ENCODE assay signal across 27 cellular contexts in genomic region chr1:81432654-81433109, GRCh38.
DNase-seq lines count a peak whose midpoint lies in the region; ATAC-seq and TF ChIP-seq lines count a peak whose summit lies in the region.
"Had no signal": no experiment of that assay in that cellular context is flagged by ENCODE, and none has a peak within 500 bp of the region (broad histone marks: within the 10 kb centered on the region; RNA-seq: fewer than 3 reads in every experiment).

No MANE protein-coding gene starts in this region.

- H3K9me3 Mint-ChIP-seq in nephron, result no peaks in the 10 kb centered on the region
- H3K9me3 Mint-ChIP-seq: brain, type B pancreatic cell had no signal

- no peaks in the 10 kb centered on the region for H3K27me3 Mint-ChIP-seq in nephron (ENCODE audit: low read depth)
- H3K27me3 Mint-ChIP-seq: brain, type B pancreatic cell had no signal

- ATAC-seq in Right ventricle myocardium inferior (peak; percentile 26), left cardiac atrium (no peak), upper lobe of right lung (peak; percentile 66), GM19397 (IDR thresholded peaks at IDR 0.05; ENCODE audit: unreplicated experiment) (no peak), GM19463 (IDR thresholded peaks at IDR 0.05; ENCODE audit: unreplicated experiment) (no peak)
- ATAC-seq: psoas muscle had no signal

- H3K36me3 Mint-ChIP-seq in nephron (ENCODE audit: low read depth), result no peaks in the 10 kb centered on the region
- H3K36me3 Mint-ChIP-seq: brain, CD14-positive monocyte, type B pancreatic cell had no signal

- intact Hi-C loops in Right ventricle myocardium inferior (cut with DNase I), result loop anchor here (5.0 kb wide), 1 partner anchor 65 kb away; no protein-coding TSS in a partner anchor
- intact Hi-C loops in left cardiac atrium (cut with DNase I), result no loop called here
- intact Hi-C loops in upper lobe of right lung (cut with DNase I), result no loop called here

- TF ChIP-seq CTCF in nephron (IDR thresholded peaks at IDR 0.05; ENCODE audit: unreplicated experiment in 3 of 3), result no peak
- no peak for TF ChIP-seq CTCF in upper lobe of right lung (IDR thresholded peaks at IDR 0.05)

- peaks cover 49% of the 10 kb centered on the region for H3K4me1 ChIP-seq in iPS-18a (ENCODE audit: control insufficient read depth, low read depth, low read length)
- no peaks in the 10 kb centered on the region for H3K4me1 ChIP-seq in upper lobe of right lung
- H3K4me1 ChIP-seq: psoas muscle had no signal

- no peaks in the 10 kb centered on the region for H3K36me3 ChIP-seq in iPS-18a (ENCODE audit: control insufficient read depth, low read depth, low read length)
- H3K36me3 ChIP-seq in upper lobe of right lung, result no peaks in the 10 kb centered on the region
- H3K36me3 ChIP-seq: MG63 had no signal

- H3K9me3 ChIP-seq in iPS-18a (ENCODE audit: control insufficient read depth, low read depth, low read length) (no peaks in the 10 kb centered on the region), upper lobe of right lung (no peaks in the 10 kb centered on the region)
- H3K9me3 ChIP-seq: MG63, psoas muscle had no signal

- DNase-seq in Right ventricle myocardium inferior (ENCODE audit: missing footprints) (peak; percentile 54), left cardiac atrium (no peak), upper lobe of right lung (no peak), MV-4-11 (lab: John Stamatoyannopoulos, UW) (no peak)
- DNase-seq: activated CD4-positive, alpha-beta T cell treated with anti-CD3 and anti-CD28 coated beads, Interleukin-2, amount 50 U/mL, for 4 hours; activated CD4-positive, CD25-positive, alpha-beta regulatory T cell; activated naive CD4-positive, alpha-beta T cell treated with Interleukin-2 at 50 U/mL for 16 hours; DMS79 treated with DMSO at 0.1 percent for 48 hours; erythroblast; GF-D8; glutamatergic neuron; HCEC 1CT; KG1; MG63; NCI-H1436 treated with DMSO at 0.1 percent for 48 hours; NCI-H446; psoas muscle; stimulated activated CD8-positive, alpha-beta memory T cell treated with anti-CD3 and anti-CD28 coated beads, Interleukin-4, amount 100 ng/mL, for 48 hours; T-helper 1 cell had no signal

- H3K4me3 Mint-ChIP-seq in nephron, result no peak overlapping the region
- H3K4me3 Mint-ChIP-seq: CD14-positive monocyte, type B pancreatic cell had no signal

- no peaks in the 10 kb centered on the region for H3K27me3 ChIP-seq in iPS-18a (ENCODE audit: control insufficient read depth, insufficient read depth, low read length)
- H3K27me3 ChIP-seq in upper lobe of right lung, result no peaks in the 10 kb centered on the region
- H3K27me3 ChIP-seq: MG63 had no signal

- H3K4me1 Mint-ChIP-seq in nephron, result peaks cover 57% of the 10 kb centered on the region
- H3K4me1 Mint-ChIP-seq: CD14-positive monocyte had no signal

- H3K9ac ChIP-seq in iPS-18a (ENCODE audit: low read length), result no peak overlapping the region

- peak overlapping the region; percentile 32 for H3K27ac ChIP-seq in iPS-18a (ENCODE audit: low read length)
- peak overlapping the region; percentile 55 for H3K27ac ChIP-seq in upper lobe of right lung
- H3K27ac ChIP-seq: 22Rv1, psoas muscle had no signal

- H3K27ac Mint-ChIP-seq in nephron, result peak overlapping the region; percentile 87 to 91 (median 88)
- H3K27ac Mint-ChIP-seq: CD14-positive monocyte, type B pancreatic cell had no signal

- H3K4me3 ChIP-seq in iPS-18a (ENCODE audit: low read length), result no peak overlapping the region
- H3K4me3 ChIP-seq in upper lobe of right lung, result no peak overlapping the region
- H3K4me3 ChIP-seq: MG63, psoas muscle had no signal

Comparison
In these comparisons a context has a peak if more than half of its experiments do, and no peak if none do; other contexts are left out.
1. ATAC-seq: peak in Right ventricle myocardium inferior (single experiment) and upper lobe of right lung (single experiment); none in left cardiac atrium (0 of 2), GM19397 (single experiment) and GM19463 (single experiment).